19 cellular contexts compared by ENCODE assay signal in the genomic region with DNA sequence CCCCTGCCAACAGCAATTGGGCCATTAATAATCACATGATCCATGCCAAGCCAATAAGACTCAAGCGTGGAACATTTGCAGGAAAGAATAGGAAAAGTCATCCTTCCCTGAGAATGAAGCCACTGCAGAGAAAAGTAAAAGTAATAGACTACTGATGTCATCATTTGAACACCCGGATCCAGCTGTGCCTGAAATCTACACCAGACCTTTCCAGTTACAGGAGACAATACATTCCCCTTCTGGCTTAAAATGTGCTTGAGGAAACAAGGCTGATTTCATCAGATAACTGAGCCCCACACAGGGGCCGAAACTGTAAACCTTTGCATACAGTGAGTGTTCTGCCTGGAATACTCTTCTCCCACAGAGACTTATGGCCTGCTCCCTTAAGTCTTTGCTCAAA.
"Had no signal": no experiment of that assay in that cellular context is flagged by ENCODE, and none has a peak within 500 bp of the region (broad histone marks: within the 10 kb centered on the region; RNA-seq: fewer than 3 reads in every experiment).

No MANE protein-coding gene starts in this region.

- DNase-seq: activated CD4-positive, alpha-beta T cell treated with anti-CD3 and anti-CD28 coated beads for 48 hours; activated CD4-positive, alpha-beta T cell treated with anti-CD3 and anti-CD28 coated beads, Interleukin-2, amount 50 U/mL, for 48 hours; activated CD8-positive, alpha-beta memory T cell treated with anti-CD3 and anti-CD28 coated beads for 24 hours; activated effector memory CD4-positive, alpha-beta T cell treated with Interleukin-2 at 50 U/mL for 16 hours; activated naive CD4-positive, alpha-beta T cell treated with Interleukin-2 at 50 U/mL for 16 hours; adrenal gland; brain microvascular endothelial cell; caudate nucleus; cortex of kidney; effector memory CD8-positive, alpha-beta T cell; heart left ventricle; hypothalamus; lower lobe of right lung; mucosa of descending colon; stimulated activated CD4-positive, alpha-beta T cell treated with anti-CD3 and anti-CD28 coated beads, Interleukin-2, amount 100 ng/mL, for 24 hours; stimulated activated naive B cell treated with anti-CD40 and anti-IgM and Interleukin-4, amounts not matched to agents 10 μg/mL and 1 μg/mL and 100 μg/mL, for 72 hours; stomach; thyroid gland; upper lobe of right lung had no signal
